13 cellular contexts compared by ENCODE assay signal in genomic region chr15:41281236-41281635, GRCh38. TPM values are rescaled to one million over a fixed set of nuclear protein-coding genes. Genes with fewer than 3 reads are reported as not detected.
A peak's percentile ranks its signal among the peaks of the same experiment; 100 is the strongest.
DNase-seq lines count a peak whose midpoint lies in the region; TF ChIP-seq lines count a peak whose summit lies in the region.
"Had no signal": no experiment of that assay in that cellular context is flagged by ENCODE, and none has a peak within 500 bp of the region (broad histone marks: within the 10 kb centered on the region; RNA-seq: fewer than 3 reads in every experiment).

No MANE protein-coding gene starts in this region.

- WGBS in adrenal gland, 4 donors, result 45 to 78% (median 58%) methylated on average over 1 of the region's 1 CpG
- WGBS in testis, 2 donors, result 86 to 92% methylated on average over 1 of the region's 1 CpG

- H3K27me3 ChIP-seq in adrenal gland (no peaks in the 10 kb centered on the region), testis (no peaks in the 10 kb centered on the region)
- H3K27me3 ChIP-seq: sigmoid colon had no signal

- H3K27ac ChIP-seq in adrenal gland (peak overlapping the region in 4 of 5 donors; percentile 13 to 52 (median 16)), testis (no peak overlapping the region)
- H3K27ac ChIP-seq: sigmoid colon had no signal

- TF ChIP-seq POLR2A in adrenal gland (IDR thresholded peaks at IDR 0.05) (no peak), testis (IDR thresholded peaks at IDR 0.05) (no peak)

- no peak overlapping the region for H3K4me3 ChIP-seq in AG09309 (ENCODE audit: control insufficient read depth, low read depth, low read length)
- H3K4me3 ChIP-seq in adrenal gland, result no peak overlapping the region
- H3K4me3 ChIP-seq in testis, result no peak overlapping the region
- H3K4me3 ChIP-seq: lung, sigmoid colon had no signal

- intact Hi-C loops in adrenal gland (cut with DNase I) (loop anchor here in 1 of 2 donors (10.0 kb wide), 1 partner anchor 46 kb away; the partner anchor contains the start of genes CHP1 and EXD1), testis (cut with DNase I; ENCODE audit: low total_unique reads) (no loop called here)

- no peak for TF ChIP-seq CTCF in AG09309 (IDR thresholded peaks at IDR 0.05; ENCODE audit: control insufficient read depth, insufficient read depth, low read depth, low read length, missing control alignments)
- no peak for TF ChIP-seq CTCF in adrenal gland (IDR thresholded peaks at IDR 0.05)
- no peak for TF ChIP-seq CTCF in testis (IDR thresholded peaks at IDR 0.05)

- peak; percentile 69 for DNase-seq in AG09309 (ENCODE audit: low read depth)
- peak; percentile 81 for DNase-seq in HT1080 (ENCODE audit: low read depth)
- peak in 2 of 7 donors; percentile 26 to 36 for DNase-seq in adrenal gland
- DNase-seq in hepatic stellate cell (ENCODE audit: low spot score), result peak; percentile 73
- DNase-seq in germinal center (ENCODE audit: low spot score), result no peak
- no peak for DNase-seq in stimulated activated CD4-positive, alpha-beta T cell treated with anti-CD3 and anti-CD28 coated beads, Interleukin-12 subunit alpha, Interleukin-12 subunit beta, amount 100 ng/mL, for 4 hours
- DNase-seq in testis, result no peak
- no peak for DNase-seq in NCI-H748 treated with DMSO at 0.1 percent for 48 hours (lab: John Stamatoyannopoulos, UW)
- DNase-seq: NCI-H187; sigmoid colon; stimulated activated CD8-positive, alpha-beta memory T cell treated with anti-CD3 and anti-CD28 coated beads, Interleukin-4, amount 100 ng/mL, for 48 hours had no signal

- peaks cover 14% of the 10 kb centered on the region in 2 donors for H3K4me1 ChIP-seq in adrenal gland (replicated peaks in 1 of 2)
- H3K4me1 ChIP-seq in testis, result peaks cover 3% of the 10 kb centered on the region

- no peaks in the 10 kb centered on the region for H3K9me3 ChIP-seq in adrenal gland (replicated peaks in 1 of 3)
- no peaks in the 10 kb centered on the region for H3K9me3 ChIP-seq in testis
- H3K9me3 ChIP-seq: sigmoid colon had no signal

- peaks cover 0 to 37% of the 10 kb centered on the region in 2 donors for H3K36me3 ChIP-seq in adrenal gland (replicated peaks in 1 of 2)
- no peaks in the 10 kb centered on the region for H3K36me3 ChIP-seq in testis (ENCODE audit: low read depth, missing control alignments)

RNA-seq across cellular contexts. Expression of gene CHP1, which starts 50.2 kb away (rescaled TPM):
- 62.3 and 69.8 TPM in 2 replicates for total RNA-seq in HT1080 (2014; rRNA removed; shearing (Covaris generic))
- 51.6 and 65.9 TPM in 2 replicates for polyA plus RNA-seq in HT1080 (2015; cell fraction: cytosol; rRNA removed)
- polyA plus RNA-seq in HT1080 (2015; cell fraction: nucleus; rRNA removed), result 17.5 and 18.6 TPM in 2 replicates
- 100 to 1,000 TPM; 162 to 387 (median 187) TPM for total RNA-seq in adrenal gland
- polyA plus RNA-seq in adrenal gland, result 100 to 1,000 TPM in 1 of 3 donors, 10 to 100 TPM in 2; 39.7 to 162 (median 40.5) TPM
- total RNA-seq in testis, result 10 to 100 TPM; 61.9 to 72.7 TPM
- 36.6 TPM for polyA plus RNA-seq in testis (ENCODE audit: insufficient read depth, low read depth, low replicate concordance)

RNA-seq across cellular contexts. Expression of gene EXD1, which starts 50.7 kb away (rescaled TPM):
- total RNA-seq in HT1080 (2014; rRNA removed; shearing (Covaris generic)), result not detected in 2 replicates
- 0.45 TPM in 1 of 2 replicates, not detected in the other for polyA plus RNA-seq in HT1080 (2015; cell fraction: cytosol; rRNA removed)
- not detected in 2 replicates for polyA plus RNA-seq in HT1080 (2015; cell fraction: nucleus; rRNA removed)
- total RNA-seq in adrenal gland (not detected), testis (10 to 100 TPM; 20.7 to 42.9 TPM)
- polyA plus RNA-seq in adrenal gland (not detected), testis (ENCODE audit: insufficient read depth, low read depth, low replicate concordance) (47.0 TPM)
- total RNA-seq: Right ventricle myocardium inferior, sigmoid colon had no signal

RNA-seq across cellular contexts. Expression of gene OIP5, which starts 51.2 kb away (rescaled TPM):
- 35.8 and 37.5 TPM in 2 replicates for total RNA-seq in HT1080 (2014; rRNA removed; shearing (Covaris generic))
- 29.4 and 32.5 TPM in 2 replicates for polyA plus RNA-seq in HT1080 (2015; cell fraction: cytosol; rRNA removed)
- 13.3 and 16.1 TPM in 2 replicates for polyA plus RNA-seq in HT1080 (2015; cell fraction: nucleus; rRNA removed)
- 1 to 10 TPM in 7 of 8 donors, under 1 TPM in 1; 0.28 to 8.2 (median 2.7) TPM for total RNA-seq in adrenal gland
- 1 to 10 TPM in 2 of 3 donors, under 1 TPM in 1; 0.57 to 1.9 (median 1.1) TPM for polyA plus RNA-seq in adrenal gland
- 10 to 100 TPM; 21.2 to 22.1 TPM for total RNA-seq in testis
- polyA plus RNA-seq in testis (ENCODE audit: insufficient read depth, low read depth, low replicate concordance), result 44.8 TPM

RNA-seq across cellular contexts. Expression of gene NUSAP1, which starts 51.4 kb away (rescaled TPM):
- total RNA-seq in HT1080 (2014; rRNA removed; shearing (Covaris generic)), result 84.0 and 134 TPM in 2 replicates
- 81.0 and 96.1 TPM in 2 replicates for polyA plus RNA-seq in HT1080 (2015; cell fraction: cytosol; rRNA removed)
- 195 and 198 TPM in 2 replicates for polyA plus RNA-seq in HT1080 (2015; cell fraction: nucleus; rRNA removed)
- total RNA-seq in adrenal gland, result 10 to 100 TPM in 7 of 8 donors, 1 to 10 TPM in 1; 6.5 to 74.3 (median 27.7) TPM
- polyA plus RNA-seq in adrenal gland, result 10 to 100 TPM; 12.8 to 19.5 (median 18.6) TPM
- total RNA-seq in testis, result 10 to 100 TPM; 19.5 to 20.2 TPM
- 40.2 TPM for polyA plus RNA-seq in testis (ENCODE audit: insufficient read depth, low read depth, low replicate concordance)

Comparison
In these comparisons a context has a peak if more than half of its experiments do, and no peak if none do; other contexts are left out.
1. DNase-seq: peak in AG09309 (single experiment), HT1080 (single experiment) and hepatic stellate cell (single experiment); none in germinal center (single experiment), stimulated activated CD4-positive, alpha-beta T cell treated with anti-CD3 and anti-CD28 coated beads, Interleukin-12 subunit alpha, Interleukin-12 subunit beta, amount 100 ng/mL, for 4 hours (single experiment), testis (single experiment) and NCI-H748 treated with DMSO at 0.1 percent for 48 hours (single experiment).
2. H3K27ac ChIP-seq: peak in adrenal gland (4 of 5); none in testis (0 of 2).
3. RNA of gene EXD1, which starts 50.7 kb away (total RNA-seq): 20.7 to 42.9 TPM in testis; not detected in HT1080 and not detected in adrenal gland; every median in the first group is over 10 times any median in the second.